ENCODE assay signal across 20 cellular contexts in genomic region chr15:62858343-62858742, GRCh38.
DNase-seq lines count a peak whose midpoint lies in the region; ATAC-seq, FAIRE-seq and TF ChIP-seq lines count a peak whose summit lies in the region.
"Had no signal": no experiment of that assay in that cellular context is flagged by ENCODE, and none has a peak within 500 bp of the region (broad histone marks: within the 10 kb centered on the region; RNA-seq: fewer than 3 reads in every experiment).

No MANE protein-coding gene starts in this region.

- peak; percentile 37 for FAIRE-seq in urothelium cell line (lab: Jason Lieb, UNC)
- FAIRE-seq: D721Med, HTR-8/SVneo had no signal

- no peaks in the 10 kb centered on the region for H3K4me1 Mint-ChIP-seq in activated CD4-positive, alpha-beta T cell treated with anti-CD3 and anti-CD28 coated beads, Interleukin-2, amount 10 ng/mL, durations not matched to agents 24 days and 14 days
- peaks cover 5% of the 10 kb centered on the region for H3K4me1 Mint-ChIP-seq in activated CD4-positive, alpha-beta T cell treated with anti-CD3 and anti-CD28 coated beads, Interleukin-2, amount 10 ng/mL, durations not matched to agents 7 days and 5 days
- H3K4me1 Mint-ChIP-seq in effector memory CD8-positive, alpha-beta T cell (ENCODE audit: low read depth in 2 of 2): peaks cover 12 to 20% of the 10 kb centered on the region in 2 donors
- peaks cover 4% of the 10 kb centered on the region for H3K4me1 Mint-ChIP-seq in type B pancreatic cell (ENCODE audit: unreplicated experiment)

- H3K27ac Mint-ChIP-seq in activated CD4-positive, alpha-beta T cell treated with anti-CD3 and anti-CD28 coated beads, Interleukin-2, amount 10 ng/mL, durations not matched to agents 24 days and 14 days: peak overlapping the region; percentile 32
- H3K27ac Mint-ChIP-seq in activated CD4-positive, alpha-beta T cell treated with anti-CD3 and anti-CD28 coated beads, Interleukin-2, amount 10 ng/mL, durations not matched to agents 7 days and 5 days: no peak overlapping the region
- no peak overlapping the region for H3K27ac Mint-ChIP-seq in effector memory CD8-positive, alpha-beta T cell
- H3K27ac Mint-ChIP-seq in type B pancreatic cell: no peak overlapping the region
- H3K27ac Mint-ChIP-seq: CD8-positive, alpha-beta T cell had no signal

- H3K9me3 Mint-ChIP-seq in activated CD4-positive, alpha-beta T cell treated with anti-CD3 and anti-CD28 coated beads, Interleukin-2, amount 10 ng/mL, durations not matched to agents 24 days and 14 days: peaks cover 10% of the 10 kb centered on the region
- H3K9me3 Mint-ChIP-seq in activated CD4-positive, alpha-beta T cell treated with anti-CD3 and anti-CD28 coated beads, Interleukin-2, amount 10 ng/mL, durations not matched to agents 7 days and 5 days: no peaks in the 10 kb centered on the region
- H3K9me3 Mint-ChIP-seq in effector memory CD8-positive, alpha-beta T cell: no peaks in the 10 kb centered on the region
- H3K9me3 Mint-ChIP-seq in type B pancreatic cell: peaks cover 16% of the 10 kb centered on the region
- H3K9me3 Mint-ChIP-seq: CD8-positive, alpha-beta T cell had no signal

- no peak for ATAC-seq in effector memory CD8-positive, alpha-beta T cell (replicated peaks)

- CTCF ChIA-PET in activated CD4-positive, alpha-beta T cell treated with anti-CD3 and anti-CD28 coated beads, Interleukin-2, amount 10 ng/mL, durations not matched to agents 7 days and 5 days (lab: Charles Lee): no interaction called here

- no peak for DNase-seq in activated CD4-positive, alpha-beta T cell treated with anti-CD3 and anti-CD28 coated beads, Interleukin-2, amount 10 ng/mL, durations not matched to agents 24 days and 14 days
- no peak for DNase-seq in activated CD4-positive, alpha-beta T cell treated with anti-CD3 and anti-CD28 coated beads, Interleukin-2, amount 10 ng/mL, durations not matched to agents 7 days and 5 days
- peak; percentile 29 for DNase-seq in ecto neural progenitor cell (ENCODE audit: low spot score)
- peak; percentile 63 for DNase-seq in kidney tubule cell (ENCODE audit: low spot score)
- DNase-seq in urothelium cell line (ENCODE audit: low spot score): no peak
- DNase-seq in effector memory CD8-positive, alpha-beta T cell: no peak
- no peak for DNase-seq in dedifferentiated amniotic fluid mesenchymal stem cell (ENCODE audit: extremely low spot score)
- DNase-seq in type B pancreatic cell (ENCODE audit: extremely low spot score, unreplicated experiment): no peak
- DNase-seq: CD8-positive, alpha-beta T cell; DMS79; HCEC 1CT; MV-4-11; NCI-H1436; NCI-H2029; NCI-H2171 treated with DMSO at 0.1 percent for 48 hours; NCI-H510A; NCI-H82; Right ventricle myocardium superior had no signal

- H3K36me3 Mint-ChIP-seq in activated CD4-positive, alpha-beta T cell treated with anti-CD3 and anti-CD28 coated beads, Interleukin-2, amount 10 ng/mL, durations not matched to agents 24 days and 14 days (ENCODE audit: low read depth): no peaks in the 10 kb centered on the region
- no peaks in the 10 kb centered on the region for H3K36me3 Mint-ChIP-seq in activated CD4-positive, alpha-beta T cell treated with anti-CD3 and anti-CD28 coated beads, Interleukin-2, amount 10 ng/mL, durations not matched to agents 7 days and 5 days (ENCODE audit: low read depth)
- no peaks in the 10 kb centered on the region for H3K36me3 Mint-ChIP-seq in effector memory CD8-positive, alpha-beta T cell (ENCODE audit: insufficient read depth)
- peaks cover 4% of the 10 kb centered on the region for H3K36me3 Mint-ChIP-seq in type B pancreatic cell
- H3K36me3 Mint-ChIP-seq: CD8-positive, alpha-beta T cell had no signal

- TF ChIP-seq CTCF in type B pancreatic cell (conservative IDR thresholded peaks at IDR 0.05): no peak

- H3K4me3 Mint-ChIP-seq in activated CD4-positive, alpha-beta T cell treated with anti-CD3 and anti-CD28 coated beads, Interleukin-2, amount 10 ng/mL, durations not matched to agents 24 days and 14 days: no peak overlapping the region
- H3K4me3 Mint-ChIP-seq in activated CD4-positive, alpha-beta T cell treated with anti-CD3 and anti-CD28 coated beads, Interleukin-2, amount 10 ng/mL, durations not matched to agents 7 days and 5 days: no peak overlapping the region
- H3K4me3 Mint-ChIP-seq in effector memory CD8-positive, alpha-beta T cell: no peak overlapping the region
- H3K4me3 Mint-ChIP-seq in type B pancreatic cell: no peak overlapping the region
- H3K4me3 Mint-ChIP-seq: CD8-positive, alpha-beta T cell had no signal

- POLR2A ChIA-PET in activated CD4-positive, alpha-beta T cell treated with anti-CD3 and anti-CD28 coated beads, Interleukin-2, amount 10 ng/mL, durations not matched to agents 7 days and 5 days (lab: Charles Lee): no interaction called here

- intact Hi-C loops in activated CD4-positive, alpha-beta T cell treated with anti-CD3 and anti-CD28 coated beads, Interleukin-2, amount 10 ng/mL, durations not matched to agents 24 days and 14 days (cut with micrococcal nuclease): no loop called here

- peaks cover 14% of the 10 kb centered on the region for H3K27me3 Mint-ChIP-seq in activated CD4-positive, alpha-beta T cell treated with anti-CD3 and anti-CD28 coated beads, Interleukin-2, amount 10 ng/mL, durations not matched to agents 24 days and 14 days
- peaks cover 23% of the 10 kb centered on the region for H3K27me3 Mint-ChIP-seq in activated CD4-positive, alpha-beta T cell treated with anti-CD3 and anti-CD28 coated beads, Interleukin-2, amount 10 ng/mL, durations not matched to agents 7 days and 5 days
- peaks cover 29 to 52% of the 10 kb centered on the region in 2 donors for H3K27me3 Mint-ChIP-seq in effector memory CD8-positive, alpha-beta T cell
- H3K27me3 Mint-ChIP-seq in type B pancreatic cell: no peaks in the 10 kb centered on the region

Comparison
In these comparisons a context has a peak if more than half of its experiments do, and no peak if none do; other contexts are left out.
1. DNase-seq: peak in ecto neural progenitor cell (single experiment) and kidney tubule cell (single experiment); none in activated CD4-positive, alpha-beta T cell treated with anti-CD3 and anti-CD28 coated beads, Interleukin-2, amount 10 ng/mL, durations not matched to agents 24 days and 14 days (single experiment), activated CD4-positive, alpha-beta T cell treated with anti-CD3 and anti-CD28 coated beads, Interleukin-2, amount 10 ng/mL, durations not matched to agents 7 days and 5 days (single experiment), urothelium cell line (single experiment), effector memory CD8-positive, alpha-beta T cell (0 of 3), dedifferentiated amniotic fluid mesenchymal stem cell (single experiment) and type B pancreatic cell (single experiment).